In the genomic region with DNA sequence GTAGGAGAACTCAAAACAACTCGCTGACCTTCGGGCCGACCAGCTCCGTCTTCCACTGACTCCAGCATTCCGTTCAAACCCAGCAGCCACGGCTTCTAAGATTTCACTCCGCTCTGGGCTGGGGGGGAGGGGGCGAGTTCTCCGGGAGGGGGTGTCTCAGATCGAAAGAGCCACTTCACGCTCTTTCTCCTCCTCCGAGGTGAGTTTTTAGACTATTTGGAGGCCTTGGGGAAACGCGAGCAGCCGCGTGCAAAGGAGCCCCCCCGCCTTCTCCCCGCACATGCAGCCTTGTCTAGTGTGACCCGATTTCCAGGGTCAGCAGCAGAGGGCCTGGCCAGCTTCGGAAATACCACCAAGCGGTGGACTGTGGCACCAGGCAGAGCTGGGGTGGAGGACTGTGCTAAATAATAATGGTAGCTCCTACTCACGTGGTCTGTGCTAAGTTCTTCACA, we compare ENCODE assay signal across 8 cellular contexts.
DNase-seq lines count a peak whose midpoint lies in the region; ATAC-seq, FAIRE-seq and TF ChIP-seq lines count a peak whose summit lies in the region.

No MANE protein-coding gene starts in this region.

- no peak for DNase-seq in BJ (ENCODE audit: low read depth)
- peak; percentile 12 for DNase-seq in HT-29 (ENCODE audit: low spot score)
- DNase-seq in activated naive CD8-positive, alpha-beta T cell treated with anti-CD3 and anti-CD28 coated beads, Interleukin-2, amount 50 U/mL, for 24 hours, result no peak
- no peak for DNase-seq in stimulated activated naive CD8-positive, alpha-beta T cell treated with anti-CD3 and anti-CD28 coated beads, Interleukin-15, amount 100 ng/mL, for 72 hours
- no peak for DNase-seq in frontal cortex (ENCODE audit: low spot score in 2 of 2)

- peak overlapping the region; percentile 95 for H3K27ac Mint-ChIP-seq in activated naive CD8-positive, alpha-beta T cell treated with anti-CD3 and anti-CD28 coated beads, Interleukin-2, amount 50 U/mL, for 24 hours
- H3K27ac Mint-ChIP-seq in stimulated activated naive CD8-positive, alpha-beta T cell treated with anti-CD3 and anti-CD28 coated beads, Interleukin-15, amount 100 ng/mL, for 72 hours, result peak overlapping the region; percentile 95 to 100

- no peak for FAIRE-seq in frontal cortex (lab: Jason Lieb, UNC)

- TF ChIP-seq CTCF in BJ (IDR thresholded peaks at IDR 0.05; ENCODE audit: insufficient read depth, low read depth, low read length), result no peak

- H3K4me3 ChIP-seq in BJ (ENCODE audit: low read depth, low read length), result peak overlapping the region; percentile 49
- peak overlapping the region; percentile 44 for H3K4me3 ChIP-seq in iPS-18c (ENCODE audit: insufficient read depth, low read depth, low read length)

- H3K4me1 Mint-ChIP-seq in activated naive CD8-positive, alpha-beta T cell treated with anti-CD3 and anti-CD28 coated beads, Interleukin-2, amount 50 U/mL, for 24 hours, result peaks cover 43% of the 10 kb centered on the region
- peaks cover 33% of the 10 kb centered on the region for H3K4me1 Mint-ChIP-seq in stimulated activated naive CD8-positive, alpha-beta T cell treated with anti-CD3 and anti-CD28 coated beads, Interleukin-15, amount 100 ng/mL, for 72 hours

- peaks cover 9% of the 10 kb centered on the region for H3K9me3 ChIP-seq in iPS-18c (ENCODE audit: control insufficient read depth, insufficient read depth, low read length)

- peak overlapping the region; percentile 86 for H3K4me3 Mint-ChIP-seq in activated naive CD8-positive, alpha-beta T cell treated with anti-CD3 and anti-CD28 coated beads, Interleukin-2, amount 50 U/mL, for 24 hours
- peak overlapping the region; percentile 89 to 94 for H3K4me3 Mint-ChIP-seq in stimulated activated naive CD8-positive, alpha-beta T cell treated with anti-CD3 and anti-CD28 coated beads, Interleukin-15, amount 100 ng/mL, for 72 hours

- no peaks in the 10 kb centered on the region for H3K27me3 ChIP-seq in BJ (ENCODE audit: control insufficient read depth, insufficient read depth, low read length)

- no peaks in the 10 kb centered on the region for H3K27me3 Mint-ChIP-seq in activated naive CD8-positive, alpha-beta T cell treated with anti-CD3 and anti-CD28 coated beads, Interleukin-2, amount 50 U/mL, for 24 hours
- no peaks in the 10 kb centered on the region for H3K27me3 Mint-ChIP-seq in stimulated activated naive CD8-positive, alpha-beta T cell treated with anti-CD3 and anti-CD28 coated beads, Interleukin-15, amount 100 ng/mL, for 72 hours

- POLR2A ChIA-PET in BJ (lab: Charles Lee), result interaction anchor here (0.5 kb wide), 1 partner anchor 328 kb away, joined by 4 read pairs; no protein-coding TSS in a partner anchor

- CTCF ChIA-PET in BJ (lab: Yijun Ruan, JAX), result interaction anchor here (1.2 kb wide), 1 partner anchor 12 kb away, joined by 3 read pairs; no protein-coding TSS in a partner anchor

- H3K36me3 ChIP-seq in BJ (ENCODE audit: control insufficient read depth, insufficient read depth, low read length), result no peaks in the 10 kb centered on the region

- no peaks in the 10 kb centered on the region for H3K9me3 Mint-ChIP-seq in activated naive CD8-positive, alpha-beta T cell treated with anti-CD3 and anti-CD28 coated beads, Interleukin-2, amount 50 U/mL, for 24 hours
- peaks cover 0 to 7% of the 10 kb centered on the region in 2 donors for H3K9me3 Mint-ChIP-seq in stimulated activated naive CD8-positive, alpha-beta T cell treated with anti-CD3 and anti-CD28 coated beads, Interleukin-15, amount 100 ng/mL, for 72 hours

- no peak for ATAC-seq in activated naive CD8-positive, alpha-beta T cell treated with anti-CD3 and anti-CD28 coated beads, Interleukin-2, amount 50 U/mL, for 24 hours
- no peak for ATAC-seq in stimulated activated naive CD8-positive, alpha-beta T cell treated with anti-CD3 and anti-CD28 coated beads, Interleukin-15, amount 100 ng/mL, for 72 hours
- ATAC-seq in GM21526 (IDR thresholded peaks at IDR 0.05; ENCODE audit: low FRiP score, unreplicated experiment), result no peak
- no peak for ATAC-seq in GM18858 (IDR thresholded peaks at IDR 0.05; ENCODE audit: unreplicated experiment)

- peaks cover 6% of the 10 kb centered on the region for H3K36me3 Mint-ChIP-seq in activated naive CD8-positive, alpha-beta T cell treated with anti-CD3 and anti-CD28 coated beads, Interleukin-2, amount 50 U/mL, for 24 hours (ENCODE audit: low read depth)
